In the genomic region with DNA sequence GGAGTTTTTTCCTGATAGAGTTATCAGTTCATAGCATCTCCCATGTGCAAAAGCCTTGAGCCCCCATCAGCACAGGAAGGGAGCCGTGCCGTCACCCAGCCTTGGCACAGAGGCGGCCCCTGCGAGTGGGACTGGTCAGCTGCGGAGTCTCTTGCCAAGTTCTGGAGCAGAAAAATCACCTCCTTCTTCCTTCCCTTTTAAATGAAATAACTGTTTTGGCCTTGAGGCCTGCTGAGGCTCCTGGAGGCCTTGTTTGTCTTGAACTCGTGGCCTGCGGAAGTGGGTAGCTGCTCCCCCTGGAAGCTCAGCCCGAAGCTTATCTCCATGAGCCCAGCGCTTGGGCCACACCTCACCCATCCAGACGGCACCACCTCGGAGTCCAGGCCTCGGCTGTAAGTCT, we compare ENCODE assay signal across 16 cellular contexts.
DNase-seq lines count a peak whose midpoint lies in the region; ATAC-seq, FAIRE-seq and TF ChIP-seq lines count a peak whose summit lies in the region.
"Had no signal": no experiment of that assay in that cellular context is flagged by ENCODE, and none has a peak within 500 bp of the region (broad histone marks: within the 10 kb centered on the region; RNA-seq: fewer than 3 reads in every experiment).

No MANE protein-coding gene starts in this region.

- no peak overlapping the region for H3K23ac ChIP-seq in H1 (ENCODE audit: insufficient read length)

- no peaks in the 10 kb centered on the region; the same call in 1 of the 2 replicates for H3K23me2 ChIP-seq in H1 (ENCODE audit: low read depth, low read length)

- H4K20me1 ChIP-seq in H1 (replicated peaks in 1 of 2; ENCODE audit: control insufficient read depth in 1 of 2, insufficient read depth in 2 of 2, low read length in 2 of 2) (no peaks in the 10 kb centered on the region), smooth muscle cell (ENCODE audit: low read depth) (no peaks in the 10 kb centered on the region)

- 0 out of 2 replicates have a peak overlapping the region, but pooled peaks have one; percentile 49 for H2BK5ac ChIP-seq in H1 (ENCODE audit: low read depth, low read length)

- intact Hi-C loops in kidney (cut with DNase I), result no loop called here
- intact Hi-C loops in sciatic nerve (cut with DNase I), result no loop called here

- H3K4me3 ChIP-seq in NT2/D1 (ENCODE audit: insufficient read length, low read depth) (no peak overlapping the region), H1 (ENCODE audit: extremely low read depth in 1 of 4, insufficient read depth in 2 of 4, low read depth in 3 of 4, low read length in 4 of 4) (no peak overlapping the region), kidney (ENCODE audit: low read length in 2 of 2) (no peak overlapping the region), smooth muscle cell (no peak overlapping the region)
- H3K4me3 ChIP-seq: colonic mucosa had no signal

- H3K4me2 ChIP-seq in H1 (ENCODE audit: insufficient read depth in 1 of 2, low read depth in 2 of 2, low read length in 2 of 2) (no peak overlapping the region), smooth muscle cell (no peak overlapping the region)

- ATAC-seq in sciatic nerve (peak; percentile 39), HG02759 (IDR thresholded peaks at IDR 0.05; ENCODE audit: unreplicated experiment) (no peak), HG03135 (IDR thresholded peaks at IDR 0.05; ENCODE audit: unreplicated experiment) (no peak)
- ATAC-seq: natural killer cell; stimulated activated naive CD8-positive, alpha-beta T cell treated with anti-CD3 and anti-CD28 coated beads, Interleukin-15, Interleukin-2, amounts not matched to agents 100 U/mL and 50 U/mL, for 24 hours had no signal

- H2BK120ac ChIP-seq in H1 (replicated peaks; ENCODE audit: low read depth, low read length), result no peak overlapping the region

- H3K56ac ChIP-seq in H1 (replicated peaks; ENCODE audit: insufficient read length, low read depth, low read length), result no peak overlapping the region

- H2AK5ac ChIP-seq in H1 (ENCODE audit: low read depth, low read length), result no peak overlapping the region

- no peaks in the 10 kb centered on the region; the same call in 1 of the 2 replicates for H3K79me1 ChIP-seq in H1 (ENCODE audit: low read depth, low read length)

- peak overlapping the region; percentile 69 for H4K91ac ChIP-seq in H1 (replicated peaks; ENCODE audit: insufficient read length, low read length)

- no peak overlapping the region for H3K27ac ChIP-seq in H1 (ENCODE audit: low read depth, low read length)
- peak overlapping the region; percentile 58 to 86 for H3K27ac ChIP-seq in kidney (ENCODE audit: low read depth in 2 of 2, low read length in 2 of 2)
- no peak overlapping the region for H3K27ac ChIP-seq in smooth muscle cell (ENCODE audit: low read depth)
- H3K27ac ChIP-seq: colonic mucosa had no signal

- no peak for TF ChIP-seq POLR2A in H1 (IDR thresholded peaks at IDR 0.05; ENCODE audit: control extremely low read depth in 1 of 2, low read depth in 2 of 2, low read length in 2 of 2)

- no peak overlapping the region for H2BK15ac ChIP-seq in H1 (ENCODE audit: low read length)

- H2AFZ ChIP-seq in H1 (ENCODE audit: low read length), result no peak overlapping the region
- H2AFZ ChIP-seq in smooth muscle cell (ENCODE audit: low read depth), result no peak overlapping the region

- no peak for DNase-seq in NT2/D1 (ENCODE audit: low read depth, low spot score)
- DNase-seq in H1 (ENCODE audit: low read depth in 1 of 2, low spot score in 2 of 2), result no peak
- no peak for DNase-seq in kidney
- no peak for DNase-seq in sciatic nerve (ENCODE audit: low spot score)
- DNase-seq in smooth muscle cell (lab: John Stamatoyannopoulos, UW; ENCODE audit: unreplicated experiment), result no peak
- DNase-seq in NCI-H2227 treated with DMSO at 0.1 percent for 48 hours (lab: John Stamatoyannopoulos, UW), result no peak
- DNase-seq: activated naive CD4-positive, alpha-beta T cell; CD8-positive, alpha-beta memory T cell; colonic mucosa; DND-41; natural killer cell; NCI-H1417; stimulated activated naive CD8-positive, alpha-beta T cell treated with anti-CD3 and anti-CD28 coated beads, Interleukin-15, Interleukin-2, amounts not matched to agents 100 U/mL and 50 U/mL, for 24 hours had no signal

- H2BK20ac ChIP-seq in H1 (ENCODE audit: low read length), result no peak overlapping the region

- no peak overlapping the region for H2BK12ac ChIP-seq in H1 (ENCODE audit: low read depth, low read length)

- peak overlapping the region; percentile 50 for H3K9ac ChIP-seq in NT2/D1 (ENCODE audit: insufficient read length, low read depth)
- no peak overlapping the region for H3K9ac ChIP-seq in H1 (replicated peaks in 1 of 4; ENCODE audit: extremely low read depth in 1 of 4, low read depth in 3 of 4, low read length in 3 of 4)
- H3K9ac ChIP-seq in kidney (ENCODE audit: low read length in 2 of 2), result peak overlapping the region in 1 of 2 donors; percentile 44
- H3K9ac ChIP-seq in smooth muscle cell (ENCODE audit: low read depth), result no peak overlapping the region

- POLR2A ChIA-PET in H1 (lab: Charles Lee; ENCODE audit: partially characterized antibody), result no interaction called here

- FAIRE-seq in H1 (lab: Jason Lieb, UNC) (no peak), kidney (lab: Jason Lieb, UNC) (no peak)
- FAIRE-seq: astrocyte had no signal

- no peaks in the 10 kb centered on the region for H3K79me2 ChIP-seq in H1 (ENCODE audit: control insufficient read depth in 1 of 2, insufficient read depth in 2 of 2, low read length in 2 of 2)
- no peaks in the 10 kb centered on the region for H3K79me2 ChIP-seq in smooth muscle cell (ENCODE audit: low read depth)

- peak overlapping the region; percentile 14; the same call in 1 of the 2 replicates for H4K8ac ChIP-seq in H1 (ENCODE audit: extremely low read depth, insufficient read depth, low read length)

- no peak overlapping the region for H3K18ac ChIP-seq in H1 (ENCODE audit: extremely low read depth, low read length)

- TF ChIP-seq EP300 in H1 (IDR thresholded peaks at IDR 0.05; ENCODE audit: borderline replicate concordance in 1 of 2, low read depth in 2 of 2, low read length in 2 of 2), result no peak

- no peak overlapping the region for H3K4ac ChIP-seq in H1 (replicated peaks; ENCODE audit: insufficient read length, low read depth, low read length)

- TF ChIP-seq RAD21 in H1 (IDR thresholded peaks at IDR 0.05 in 1 of 2, conservative IDR thresholded peaks at IDR 0.05 in 1 of 2; ENCODE audit: low read depth in 2 of 2, low read length in 2 of 2), result no peak

- TF ChIP-seq CTCF in H1 (IDR thresholded peaks at IDR 0.05; ENCODE audit: control extremely low read depth in 1 of 3, insufficient read depth in 1 of 3, low read depth in 1 of 3, low read length in 3 of 3), result no peak
- TF ChIP-seq CTCF in kidney (IDR thresholded peaks at IDR 0.05; ENCODE audit: borderline replicate concordance, extremely low read depth, insufficient read depth), result no peak
- TF ChIP-seq CTCF in smooth muscle cell (IDR thresholded peaks at IDR 0.05; ENCODE audit: borderline replicate concordance, insufficient read depth, poor library complexity, severe bottlenecking), result no peak

- H3K9me3 ChIP-seq in NT2/D1 (ENCODE audit: insufficient read depth, low read length) (0 out of 2 replicates have a peak, but pooled peaks cover 10% of the 10 kb centered on the region), H1 (ENCODE audit: insufficient read depth in 2 of 2, low read depth in 1 of 2, low read length in 1 of 2) (no peaks in the 10 kb centered on the region), kidney (ENCODE audit: control insufficient read depth in 1 of 2, low read length in 2 of 2) (no peaks in the 10 kb centered on the region), smooth muscle cell (replicated peaks; ENCODE audit: low read depth) (no peaks in the 10 kb centered on the region)
- H3K9me3 ChIP-seq: colonic mucosa had no signal

- no peak overlapping the region for H4K5ac ChIP-seq in H1 (ENCODE audit: insufficient read length, low read depth, low read length)

- peaks cover 10% of the 10 kb centered on the region for H3K36me3 ChIP-seq in NT2/D1 (ENCODE audit: insufficient read depth, insufficient read length, low read length)
- H3K36me3 ChIP-seq in H1 (ENCODE audit: control insufficient read depth in 2 of 4, insufficient read depth in 4 of 4, low read length in 3 of 4), result no peaks in the 10 kb centered on the region
- no peaks in the 10 kb centered on the region for H3K36me3 ChIP-seq in kidney (ENCODE audit: control insufficient read depth in 1 of 2, insufficient read depth in 2 of 2, low read length in 2 of 2)
- no peaks in the 10 kb centered on the region for H3K36me3 ChIP-seq in smooth muscle cell (ENCODE audit: low read depth)
- H3K36me3 ChIP-seq: colonic mucosa had no signal

- H3K4me1 ChIP-seq in NT2/D1 (ENCODE audit: insufficient read depth, insufficient read length) (peaks cover 10% of the 10 kb centered on the region), H1 (replicated peaks in 1 of 4; ENCODE audit: control insufficient read depth in 3 of 4, insufficient read depth in 4 of 4, low read length in 3 of 4) (peaks cover 0 to 8% (median 2%) of the 10 kb centered on the region in 4 experiments; a peak in 6 of 7 replicates), kidney (ENCODE audit: control insufficient read depth in 1 of 2, insufficient read depth in 1 of 2, low read depth in 1 of 2, low read length in 2 of 2) (peaks cover 26 to 41% of the 10 kb centered on the region in 2 donors), smooth muscle cell (ENCODE audit: low read depth) (no peaks in the 10 kb centered on the region)
- H3K4me1 ChIP-seq: colonic mucosa had no signal

- H3K14ac ChIP-seq in H1 (ENCODE audit: insufficient read length), result no peak overlapping the region

- CTCF ChIA-PET in H1 (lab: Charles Lee; ENCODE audit: partially characterized antibody), result interaction anchor here (0.8 to 1.7 kb wide), 10 partner anchors 9 to 272 kb away, joined by 3 to 4 read pairs (median 3); no protein-coding TSS in a partner anchor

- H3F3A ChIP-seq in smooth muscle cell (ENCODE audit: low read depth), result no peaks in the 10 kb centered on the region

- 95% methylated on average over 10 of the region's 12 CpGs; no CpG with 5 or more reads in 1 of the 2 experiments for WGBS in H1 (ENCODE audit: extremely low coverage in 1 of 2, insufficient coverage in 1 of 2, insufficient read length in 1 of 2, insufficient replicate concordance in 2 of 2, low coverage in 1 of 2, low lambda C conversion rate in 2 of 2, missing lambda C conversion rate in 1 of 2), 2 experiments
- 90% methylated on average over 12 of the region's 12 CpGs for WGBS in smooth muscle cell (ENCODE audit: low lambda C conversion rate)

- H3K27me3 ChIP-seq in NT2/D1 (ENCODE audit: insufficient read depth, insufficient read length) (no peaks in the 10 kb centered on the region), H1 (replicated peaks in 1 of 4; ENCODE audit: control insufficient read depth in 3 of 4, extremely low read depth in 1 of 4, insufficient read depth in 3 of 4, low read length in 3 of 4) (no peaks in the 10 kb centered on the region), smooth muscle cell (ENCODE audit: low read depth) (no peaks in the 10 kb centered on the region)
- H3K27me3 ChIP-seq: colonic mucosa had no signal

TF ChIP-seq in H1, 55 proteins besides CTCF, POLR2A, EP300 and RAD21 (continues in another document):
- TF ChIP-seq SIN3A (conservative IDR thresholded peaks at IDR 0.05 in 1 of 2, IDR thresholded peaks at IDR 0.05 in 1 of 2; ENCODE audit: low read depth in 1 of 2, low read length in 2 of 2) (no peak), NANOG (IDR thresholded peaks at IDR 0.05; ENCODE audit: insufficient read depth, low read depth, low read length, poor library complexity, severe bottlenecking) (no peak), CHD1 (IDR thresholded peaks at IDR 0.05; ENCODE audit: low read depth, low read length) (no peak)

Comparison
In these comparisons a context has a peak if more than half of its experiments do, and no peak if none do; other contexts are left out.
1. H3K27ac ChIP-seq: peak in kidney (2 of 2); none in H1 (single experiment) and smooth muscle cell (single experiment).